In the genomic region with DNA sequence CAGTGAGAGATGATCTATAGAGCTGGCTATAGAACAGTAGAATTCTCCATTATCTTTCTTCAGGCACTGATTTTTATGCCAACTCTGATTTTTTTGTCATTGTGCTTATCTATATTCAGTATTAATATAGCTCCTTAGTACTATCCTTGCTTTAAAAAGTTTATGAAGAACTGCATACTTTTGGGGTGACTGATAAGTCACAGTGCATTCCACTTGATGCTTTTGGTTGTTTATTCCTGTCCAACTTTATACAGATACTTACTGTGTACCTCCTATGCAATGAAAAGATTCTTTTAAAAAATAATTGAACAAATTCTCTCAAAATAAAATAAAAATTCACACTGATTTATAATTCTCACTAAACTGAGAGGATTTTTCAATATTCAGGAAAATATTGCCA, we compare ENCODE assay signal across 26 cellular contexts.
"Had no signal": no experiment of that assay in that cellular context is flagged by ENCODE, and none has a peak within 500 bp of the region (broad histone marks: within the 10 kb centered on the region; RNA-seq: fewer than 3 reads in every experiment).

No MANE protein-coding gene starts in this region.

- H3K4me2 ChIP-seq: smooth muscle cell had no signal

- H3K4me3 ChIP-seq: gastrocnemius medialis, lung, pancreas, smooth muscle cell, suprapubic skin, thyroid gland, upper lobe of left lung, uterus had no signal

- H3K36me3 Mint-ChIP-seq: immature natural killer cell; naive B cell; stimulated activated effector memory CD8-positive, alpha-beta T cell treated with anti-CD3 and anti-CD28 coated beads, Interleukin-12 subunit alpha, Interleukin-12 subunit beta, amount 100 ng/mL, for 72 hours had no signal

- DNase-seq: dermis blood vessel endothelial cell; effector CD4-positive, alpha-beta T cell; gastrocnemius medialis; glutamatergic neuron; immature natural killer cell; kidney; left cardiac atrium; left ventricle myocardium superior; mesenchymal stem cell; midbrain; naive B cell; occipital lobe; pancreas; stimulated activated CD4-positive, alpha-beta T cell treated with anti-CD3 and anti-CD28 coated beads, Interleukin-4, amount 100 ng/mL, for 1 hour; stimulated activated CD8-positive, alpha-beta memory T cell treated with anti-CD3 and anti-CD28 coated beads, Interleukin-4, amount 100 ng/mL, for 48 hours; stimulated activated naive CD8-positive, alpha-beta T cell treated with anti-CD3 and anti-CD28 coated beads, Interleukin-15, Interleukin-2, amounts not matched to agents 100 U/mL and 50 U/mL, for 24 hours; thyroid gland; upper lobe of left lung; uterus had no signal

- ATAC-seq: gastrocnemius medialis; left cardiac atrium; left ventricle myocardium superior; pancreas; right cardiac atrium; stimulated activated effector memory CD8-positive, alpha-beta T cell treated with anti-CD3 and anti-CD28 coated beads, Interleukin-12 subunit alpha, Interleukin-12 subunit beta, amount 100 ng/mL, for 72 hours; stimulated activated naive CD8-positive, alpha-beta T cell treated with anti-CD3 and anti-CD28 coated beads, Interleukin-15, Interleukin-2, amounts not matched to agents 100 U/mL and 50 U/mL, for 24 hours had no signal

- H3K9me3 ChIP-seq: gastrocnemius medialis, pancreas, suprapubic skin, thyroid gland, upper lobe of left lung, uterus had no signal

- H3K36me3 ChIP-seq: gastrocnemius medialis, pancreas, suprapubic skin, thyroid gland, upper lobe of left lung, uterus had no signal

- H3K27ac ChIP-seq: gastrocnemius medialis, pancreas, suprapubic skin, thyroid gland, upper lobe of left lung, uterus had no signal

- H3K4me1 Mint-ChIP-seq: nephron; stimulated activated effector memory CD8-positive, alpha-beta T cell treated with anti-CD3 and anti-CD28 coated beads, Interleukin-12 subunit alpha, Interleukin-12 subunit beta, amount 100 ng/mL, for 72 hours had no signal

- H3K27me3 Mint-ChIP-seq: naive B cell had no signal

- H3K4me3 Mint-ChIP-seq: naive B cell; nephron; stimulated activated effector memory CD8-positive, alpha-beta T cell treated with anti-CD3 and anti-CD28 coated beads, Interleukin-12 subunit alpha, Interleukin-12 subunit beta, amount 100 ng/mL, for 72 hours had no signal

- H3K4me1 ChIP-seq: gastrocnemius medialis, pancreas, suprapubic skin, thyroid gland, upper lobe of left lung, uterus had no signal

- H3K9me3 Mint-ChIP-seq: naive B cell, nephron had no signal

- H3K27me3 ChIP-seq: gastrocnemius medialis, pancreas, suprapubic skin, thyroid gland, upper lobe of left lung, uterus had no signal

- H3K27ac Mint-ChIP-seq: nephron; progenitor cell of endocrine pancreas; stimulated activated effector memory CD8-positive, alpha-beta T cell treated with anti-CD3 and anti-CD28 coated beads, Interleukin-12 subunit alpha, Interleukin-12 subunit beta, amount 100 ng/mL, for 72 hours had no signal
